Comparison of ENCODE assay signal across 8 cellular contexts in genomic region chr1:182120411-182121258, GRCh38. TPM values are rescaled to one million over a fixed set of nuclear protein-coding genes. Genes with fewer than 3 reads are reported as not detected.
DNase-seq lines count a peak whose midpoint lies in the region; FAIRE-seq and TF ChIP-seq lines count a peak whose summit lies in the region.

No MANE protein-coding gene starts in this region.

- H3K9me3 Mint-ChIP-seq in astrocyte (ENCODE audit: unreplicated experiment) (no peaks in the 10 kb centered on the region), type B pancreatic cell (no peaks in the 10 kb centered on the region)

- peak overlapping the region; percentile 20 for H2AFZ ChIP-seq in astrocyte (ENCODE audit: low read depth, low read length)

- peaks cover 33% of the 10 kb centered on the region for H3K4me1 Mint-ChIP-seq in astrocyte (ENCODE audit: low read depth, unreplicated experiment)
- peaks cover 8% of the 10 kb centered on the region for H3K4me1 Mint-ChIP-seq in type B pancreatic cell (ENCODE audit: unreplicated experiment)

- peaks cover 3% of the 10 kb centered on the region for H4K20me1 ChIP-seq in astrocyte (ENCODE audit: insufficient read depth, low read length)

- TF ChIP-seq CTCF in astrocyte (IDR thresholded peaks at IDR 0.05; ENCODE audit: insufficient read depth, low read depth, low read length) (no peak), kidney (IDR thresholded peaks at IDR 0.05; ENCODE audit: borderline replicate concordance, extremely low read depth, insufficient read depth) (no peak), stomach (IDR thresholded peaks at IDR 0.05) (no peak), type B pancreatic cell (conservative IDR thresholded peaks at IDR 0.05) (no peak)

- H3K9me3 ChIP-seq in astrocyte (ENCODE audit: insufficient read depth, low read depth, low read length) (no peaks in the 10 kb centered on the region), kidney (ENCODE audit: control insufficient read depth in 1 of 2, low read length in 2 of 2) (no peaks in the 10 kb centered on the region), stomach (no peaks in the 10 kb centered on the region)
- H3K9me3 ChIP-seq in effector memory CD4-positive, alpha-beta T cell (ENCODE audit: control insufficient read depth, low read length): no peaks in the 10 kb centered on the region

- no peaks in the 10 kb centered on the region for H3K79me2 ChIP-seq in astrocyte (ENCODE audit: insufficient read depth, low read length)

- no peaks in the 10 kb centered on the region for H3K36me3 Mint-ChIP-seq in astrocyte (ENCODE audit: low read depth, unreplicated experiment)
- H3K36me3 Mint-ChIP-seq in type B pancreatic cell: no peaks in the 10 kb centered on the region

- TF ChIP-seq POLR2A in stomach (IDR thresholded peaks at IDR 0.05): no peak

- H3K36me3 ChIP-seq in astrocyte (ENCODE audit: insufficient read depth, low read length) (no peaks in the 10 kb centered on the region), kidney (ENCODE audit: control insufficient read depth in 1 of 2, insufficient read depth in 2 of 2, low read length in 2 of 2) (no peaks in the 10 kb centered on the region), stomach (no peaks in the 10 kb centered on the region)
- no peaks in the 10 kb centered on the region for H3K36me3 ChIP-seq in effector memory CD4-positive, alpha-beta T cell (ENCODE audit: control insufficient read depth, insufficient read depth, low read length)

- no peak for TF ChIP-seq EP300 in stomach (IDR thresholded peaks at IDR 0.05)

- H3K27ac Mint-ChIP-seq in astrocyte (ENCODE audit: unreplicated experiment): peak overlapping the region; percentile 27
- H3K27ac Mint-ChIP-seq in type B pancreatic cell: no peak overlapping the region

- peak overlapping the region; percentile 70 for H3K4me2 ChIP-seq in astrocyte (ENCODE audit: low read length)

- H3K4me1 ChIP-seq in astrocyte (ENCODE audit: insufficient read depth, low read length) (peaks cover 16% of the 10 kb centered on the region), kidney (ENCODE audit: control insufficient read depth in 1 of 2, insufficient read depth in 1 of 2, low read depth in 1 of 2, low read length in 2 of 2) (peaks cover 4 to 7% of the 10 kb centered on the region in 2 donors), stomach (peaks cover 10 to 27% (median 24%) of the 10 kb centered on the region in 4 donors)
- H3K4me1 ChIP-seq in effector memory CD4-positive, alpha-beta T cell (ENCODE audit: control insufficient read depth, insufficient read depth, low read length, poor library complexity, severe bottlenecking): no peaks in the 10 kb centered on the region

- peak overlapping the region; percentile 36 for H3K27ac ChIP-seq in astrocyte (ENCODE audit: low read depth, low read length)
- peak overlapping the region; percentile 34 to 41 for H3K27ac ChIP-seq in kidney (ENCODE audit: low read depth in 2 of 2, low read length in 2 of 2)
- peak overlapping the region; percentile 75 to 89 (median 79) for H3K27ac ChIP-seq in stomach
- no peak overlapping the region for H3K27ac ChIP-seq in effector memory CD4-positive, alpha-beta T cell (ENCODE audit: insufficient read depth, low read length, poor library complexity, severe bottlenecking)

- DNase-seq in Jurkat, Clone E6-1 (ENCODE audit: low read depth, low spot score): peak; percentile 78
- peak; percentile 77 for DNase-seq in astrocyte (ENCODE audit: low read depth)
- DNase-seq in kidney: peak; percentile 83
- peak; percentile 84 for DNase-seq in stomach
- no peak for DNase-seq in DMS79 (lab: John Stamatoyannopoulos, UW)
- no peak for DNase-seq in stimulated activated CD4-positive, alpha-beta T cell treated with anti-CD3 and anti-CD28 coated beads, Interleukin-15, amount 100 ng/mL, for 24 hours
- no peak for DNase-seq in type B pancreatic cell (ENCODE audit: extremely low spot score, unreplicated experiment)
- no peak for DNase-seq in effector memory CD4-positive, alpha-beta T cell

- H3K9ac ChIP-seq in astrocyte (ENCODE audit: low read length) (no peak overlapping the region), kidney (ENCODE audit: low read length in 2 of 2) (no peak overlapping the region)

- intact Hi-C loops in kidney (cut with DNase I): no loop called here
- intact Hi-C loops in stomach (cut with DNase I; ENCODE audit: low total_unique reads): no loop called here

- WGBS in stomach, 5 donors: 32 to 60% (median 45%) methylated on average over 17 of the region's 17 CpGs

- H3K4me3 Mint-ChIP-seq in astrocyte (ENCODE audit: unreplicated experiment) (no peak overlapping the region), type B pancreatic cell (no peak overlapping the region)

- H3K27me3 ChIP-seq in astrocyte (ENCODE audit: insufficient read depth, low read length) (peaks cover 6% of the 10 kb centered on the region), stomach (no peaks in the 10 kb centered on the region)
- no peaks in the 10 kb centered on the region for H3K27me3 ChIP-seq in effector memory CD4-positive, alpha-beta T cell (replicated peaks; ENCODE audit: control insufficient read depth, insufficient read depth, low read length, poor library complexity, severe bottlenecking)

- no peaks in the 10 kb centered on the region for H3K27me3 Mint-ChIP-seq in astrocyte (ENCODE audit: low read depth, unreplicated experiment)
- H3K27me3 Mint-ChIP-seq in type B pancreatic cell: no peaks in the 10 kb centered on the region

- FAIRE-seq in astrocyte (lab: Jason Lieb, UNC) (no peak), kidney (lab: Jason Lieb, UNC) (no peak)

- H3K4me3 ChIP-seq in Jurkat, Clone E6-1 (ENCODE audit: low read length): no peak overlapping the region
- H3K4me3 ChIP-seq in astrocyte (ENCODE audit: insufficient read depth, low read depth, low read length) (no peak overlapping the region), kidney (ENCODE audit: low read length in 2 of 2) (no peak overlapping the region), stomach (no peak overlapping the region)
- no peak overlapping the region for H3K4me3 ChIP-seq in effector memory CD4-positive, alpha-beta T cell (ENCODE audit: insufficient read depth, low read depth, low read length, poor library complexity, severe bottlenecking)

RNA-seq across cellular contexts. Expression of gene ZNF648, which starts 59.1 kb away (rescaled TPM):
- polyA plus RNA-seq in Jurkat, Clone E6-1 (2012; ENCODE audit: insufficient read depth, insufficient read length): not detected
- total RNA-seq in astrocyte (not detected in 2 replicates), kidney (not detected), stomach (1 to 10 TPM in 1 of 5 donors, not detected in 4; 1.7 TPM), type B pancreatic cell (ENCODE audit: low replicate concordance) (0.10 and 0.34 TPM in 2 replicates)
- polyA plus RNA-seq in kidney (ENCODE audit: insufficient read depth, low read depth, low replicate concordance) (not detected), stomach (under 1 TPM in 2 of 3 donors, not detected in 1; 0.03 to 0.12 TPM)

Comparison
In these comparisons a context has a peak if more than half of its experiments do, and no peak if none do; other contexts are left out.
1. DNase-seq: peak in Jurkat, Clone E6-1 (single experiment), astrocyte (single experiment), kidney (single experiment) and stomach (single experiment); none in DMS79 (single experiment), stimulated activated CD4-positive, alpha-beta T cell treated with anti-CD3 and anti-CD28 coated beads, Interleukin-15, amount 100 ng/mL, for 24 hours (single experiment), type B pancreatic cell (single experiment) and effector memory CD4-positive, alpha-beta T cell (0 of 3).